8 cellular contexts compared by ENCODE assay signal in the genomic region with DNA sequence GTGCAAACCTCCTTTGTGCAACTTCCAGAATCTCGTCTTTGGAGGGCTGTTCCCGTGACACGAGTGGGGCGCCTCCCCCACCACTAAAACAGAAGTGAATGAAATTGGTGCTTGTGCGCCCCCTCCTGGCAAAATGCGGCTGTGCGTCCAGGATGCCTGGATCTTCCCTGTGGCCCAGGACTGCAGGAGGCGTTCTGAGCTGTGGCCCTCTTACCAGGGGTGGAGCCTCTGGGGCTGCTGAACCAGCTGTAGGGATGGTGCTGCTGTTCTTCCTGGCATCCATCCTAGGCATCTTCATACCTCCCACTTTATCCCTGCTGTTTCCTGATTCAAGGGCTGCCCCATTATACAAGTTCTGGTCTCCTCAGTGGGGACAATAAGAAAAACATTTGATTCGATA. TPM values are rescaled to one million over a fixed set of nuclear protein-coding genes. Genes with fewer than 3 reads are reported as not detected.
DNase-seq lines count a peak whose midpoint lies in the region; ATAC-seq and TF ChIP-seq lines count a peak whose summit lies in the region.

No MANE protein-coding gene starts in this region.

- no peak for TF ChIP-seq EP300 in neural cell (conservative IDR thresholded peaks at IDR 0.05; ENCODE audit: poor library complexity, severe bottlenecking)

- no peak overlapping the region for H3K9ac ChIP-seq in neural cell (ENCODE audit: low read length)

- TF ChIP-seq CTCF in neural cell (IDR thresholded peaks at IDR 0.05; ENCODE audit: poor library complexity, severe bottlenecking) = peak; percentile 72

- H3K27me3 ChIP-seq in neural cell (ENCODE audit: insufficient read depth, low read depth, low read length) = no peaks in the 10 kb centered on the region

- H4K20me1 ChIP-seq in neural cell (ENCODE audit: insufficient read depth) = no peaks in the 10 kb centered on the region

- H3K9me3 ChIP-seq in neural cell (ENCODE audit: low read length) = no peaks in the 10 kb centered on the region

- H3K4me2 ChIP-seq in neural cell (ENCODE audit: low read length) = no peak overlapping the region

- no peaks in the 10 kb centered on the region for H3F3A ChIP-seq in neural cell (ENCODE audit: insufficient read depth, low read length, poor library complexity, severe bottlenecking)

- no peaks in the 10 kb centered on the region for H3K79me2 ChIP-seq in neural cell (replicated peaks; ENCODE audit: insufficient read depth, low read length)

- no peak overlapping the region for H3K4me3 ChIP-seq in neural cell (ENCODE audit: low read length)

- no peaks in the 10 kb centered on the region for H3K36me3 ChIP-seq in neural cell (ENCODE audit: insufficient read depth, low read length)

- ATAC-seq in stimulated activated naive CD8-positive, alpha-beta T cell treated with anti-CD3 and anti-CD28 coated beads, Interleukin-15, Interleukin-2, amounts not matched to agents 100 U/mL and 50 U/mL, for 24 hours = peak; percentile 84
- ATAC-seq in GM21515 (IDR thresholded peaks at IDR 0.05; ENCODE audit: unreplicated experiment) = no peak

- TF ChIP-seq RAD21 in neural cell (conservative IDR thresholded peaks at IDR 0.05) = peak; percentile 58

- no peak overlapping the region for H2AFZ ChIP-seq in neural cell (ENCODE audit: low read depth, low read length)

- H3K9me2 ChIP-seq in neural cell (ENCODE audit: insufficient read depth, low read length) = no peaks in the 10 kb centered on the region

- DNase-seq in CD1c-positive myeloid dendritic cell (ENCODE audit: extremely low spot score) = peak; percentile 94
- peak; percentile 98 for DNase-seq in HPDE6-E6E7 (ENCODE audit: extremely low spot score)
- peak; percentile 84 for DNase-seq in RKO (ENCODE audit: low spot score)
- peak; percentile 63 for DNase-seq in activated T-helper 1 cell treated with Interleukin-2 at 50 U/mL for 16 hours (ENCODE audit: low read depth)
- peak; percentile 96 for DNase-seq in fibroblast of gingiva (ENCODE audit: low read depth)
- DNase-seq in stimulated activated naive CD8-positive, alpha-beta T cell treated with anti-CD3 and anti-CD28 coated beads, Interleukin-15, Interleukin-2, amounts not matched to agents 100 U/mL and 50 U/mL, for 24 hours = peak; percentile 87

- H3K27ac ChIP-seq in neural cell (ENCODE audit: low read length) = no peak overlapping the region

TF ChIP-seq in neural cell, 6 proteins besides CTCF, POLR2A, EP300 and RAD21:
- TF ChIP-seq POLR2AphosphoS5 (IDR thresholded peaks at IDR 0.05) (no peak), SMC3 (conservative IDR thresholded peaks at IDR 0.05; ENCODE audit: poor library complexity) (peak; percentile 67), EZH2 (IDR thresholded peaks at IDR 0.05; ENCODE audit: borderline replicate concordance, insufficient read depth, low read length, poor library complexity, severe bottlenecking) (no peak)
- TF ChIP-seq, protein P1, sequence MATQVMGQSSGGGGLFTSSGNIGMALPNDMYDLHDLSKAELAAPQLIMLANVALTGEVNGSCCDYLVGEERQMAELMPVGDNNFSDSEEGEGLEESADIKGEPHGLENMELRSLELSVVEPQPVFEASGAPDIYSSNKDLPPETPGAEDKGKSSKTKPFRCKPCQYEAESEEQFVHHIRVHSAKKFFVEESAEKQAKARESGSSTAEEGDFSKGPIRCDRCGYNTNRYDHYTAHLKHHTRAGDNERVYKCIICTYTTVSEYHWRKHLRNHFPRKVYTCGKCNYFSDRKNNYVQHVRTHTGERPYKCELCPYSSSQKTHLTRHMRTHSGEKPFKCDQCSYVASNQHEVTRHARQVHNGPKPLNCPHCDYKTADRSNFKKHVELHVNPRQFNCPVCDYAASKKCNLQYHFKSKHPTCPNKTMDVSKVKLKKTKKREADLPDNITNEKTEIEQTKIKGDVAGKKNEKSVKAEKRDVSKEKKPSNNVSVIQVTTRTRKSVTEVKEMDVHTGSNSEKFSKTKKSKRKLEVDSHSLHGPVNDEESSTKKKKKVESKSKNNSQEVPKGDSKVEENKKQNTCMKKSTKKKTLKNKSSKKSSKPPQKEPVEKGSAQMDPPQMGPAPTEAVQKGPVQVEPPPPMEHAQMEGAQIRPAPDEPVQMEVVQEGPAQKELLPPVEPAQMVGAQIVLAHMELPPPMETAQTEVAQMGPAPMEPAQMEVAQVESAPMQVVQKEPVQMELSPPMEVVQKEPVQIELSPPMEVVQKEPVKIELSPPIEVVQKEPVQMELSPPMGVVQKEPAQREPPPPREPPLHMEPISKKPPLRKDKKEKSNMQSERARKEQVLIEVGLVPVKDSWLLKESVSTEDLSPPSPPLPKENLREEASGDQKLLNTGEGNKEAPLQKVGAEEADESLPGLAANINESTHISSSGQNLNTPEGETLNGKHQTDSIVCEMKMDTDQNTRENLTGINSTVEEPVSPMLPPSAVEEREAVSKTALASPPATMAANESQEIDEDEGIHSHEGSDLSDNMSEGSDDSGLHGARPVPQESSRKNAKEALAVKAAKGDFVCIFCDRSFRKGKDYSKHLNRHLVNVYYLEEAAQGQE (IDR thresholded peaks at IDR 0.05; ENCODE audit: borderline replicate concordance) = no peak

RNA-seq across cellular contexts. Expression of a gene that starts 18.5 kb away (rescaled TPM):
- polyA plus RNA-seq in neural cell = 12.1 and 17.1 TPM in 2 replicates
- 7.6 and 8.5 TPM in 2 replicates for polyA minus RNA-seq in neural cell

RNA-seq across cellular contexts. Expression of a gene that starts 35.2 kb away (rescaled TPM):
- 1.0 and 2.1 TPM in 2 replicates for polyA plus RNA-seq in neural cell
- 1.4 and 1.7 TPM in 2 replicates for polyA minus RNA-seq in neural cell

RNA-seq across cellular contexts. Expression of a gene that starts 44.4 kb away (rescaled TPM):
- 8.2 and 10.1 TPM in 2 replicates for polyA plus RNA-seq in neural cell
- polyA minus RNA-seq in neural cell = 4.6 and 5.4 TPM in 2 replicates

RNA-seq across cellular contexts. Expression of a gene that starts 49.4 kb away (rescaled TPM):
- polyA plus RNA-seq in neural cell = 35.7 and 47.2 TPM in 2 replicates
- 41.1 and 45.0 TPM in 2 replicates for polyA minus RNA-seq in neural cell

RNA-seq across cellular contexts. Expression of a gene that starts 58.8 kb away (rescaled TPM):
- 92.1 and 94.0 TPM in 2 replicates for polyA plus RNA-seq in neural cell
- 181 and 208 TPM in 2 replicates for polyA minus RNA-seq in neural cell
